2 cellular contexts compared by ENCODE assay signal in genomic region chr5:181194489-181195248, GRCh38.
A peak's percentile ranks its signal among the peaks of the same experiment; 100 is the strongest.
TF ChIP-seq lines count a peak whose summit lies in the region.

No MANE protein-coding gene starts in this region.

TF ChIP-seq in GM23338, 12 proteins besides CTCF, POLR2A, EP300 and RAD21:
- TF ChIP-seq CREB1 (CRISPR knock-in tag; IDR thresholded peaks at IDR 0.05; ENCODE audit: low read depth) (no peak), ZNF114 (CRISPR knock-in tag; IDR thresholded peaks at IDR 0.05) (no peak), POLR2AphosphoS5 (IDR thresholded peaks at IDR 0.05; ENCODE audit: low read depth) (no peak), EZH2 (IDR thresholded peaks at IDR 0.05; ENCODE audit: low read depth, unreplicated experiment) (no peak), EZH2phosphoT487 (IDR thresholded peaks at IDR 0.05; ENCODE audit: unreplicated experiment) (no peak), STAT1 (IDR thresholded peaks at IDR 0.05; ENCODE audit: unreplicated experiment) (no peak), ZNF462 (CRISPR knock-in tag; IDR thresholded peaks at IDR 0.05) (no peak), JUNB (IDR thresholded peaks at IDR 0.05; ENCODE audit: unreplicated experiment) (no peak), NANOG (IDR thresholded peaks at IDR 0.05; ENCODE audit: borderline replicate concordance) (no peak), ZNF331 (CRISPR knock-in tag; IDR thresholded peaks at IDR 0.05; ENCODE audit: low read depth) (no peak)
- TF ChIP-seq, protein P1, sequence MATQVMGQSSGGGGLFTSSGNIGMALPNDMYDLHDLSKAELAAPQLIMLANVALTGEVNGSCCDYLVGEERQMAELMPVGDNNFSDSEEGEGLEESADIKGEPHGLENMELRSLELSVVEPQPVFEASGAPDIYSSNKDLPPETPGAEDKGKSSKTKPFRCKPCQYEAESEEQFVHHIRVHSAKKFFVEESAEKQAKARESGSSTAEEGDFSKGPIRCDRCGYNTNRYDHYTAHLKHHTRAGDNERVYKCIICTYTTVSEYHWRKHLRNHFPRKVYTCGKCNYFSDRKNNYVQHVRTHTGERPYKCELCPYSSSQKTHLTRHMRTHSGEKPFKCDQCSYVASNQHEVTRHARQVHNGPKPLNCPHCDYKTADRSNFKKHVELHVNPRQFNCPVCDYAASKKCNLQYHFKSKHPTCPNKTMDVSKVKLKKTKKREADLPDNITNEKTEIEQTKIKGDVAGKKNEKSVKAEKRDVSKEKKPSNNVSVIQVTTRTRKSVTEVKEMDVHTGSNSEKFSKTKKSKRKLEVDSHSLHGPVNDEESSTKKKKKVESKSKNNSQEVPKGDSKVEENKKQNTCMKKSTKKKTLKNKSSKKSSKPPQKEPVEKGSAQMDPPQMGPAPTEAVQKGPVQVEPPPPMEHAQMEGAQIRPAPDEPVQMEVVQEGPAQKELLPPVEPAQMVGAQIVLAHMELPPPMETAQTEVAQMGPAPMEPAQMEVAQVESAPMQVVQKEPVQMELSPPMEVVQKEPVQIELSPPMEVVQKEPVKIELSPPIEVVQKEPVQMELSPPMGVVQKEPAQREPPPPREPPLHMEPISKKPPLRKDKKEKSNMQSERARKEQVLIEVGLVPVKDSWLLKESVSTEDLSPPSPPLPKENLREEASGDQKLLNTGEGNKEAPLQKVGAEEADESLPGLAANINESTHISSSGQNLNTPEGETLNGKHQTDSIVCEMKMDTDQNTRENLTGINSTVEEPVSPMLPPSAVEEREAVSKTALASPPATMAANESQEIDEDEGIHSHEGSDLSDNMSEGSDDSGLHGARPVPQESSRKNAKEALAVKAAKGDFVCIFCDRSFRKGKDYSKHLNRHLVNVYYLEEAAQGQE (IDR thresholded peaks at IDR 0.05; ENCODE audit: unreplicated experiment) = no peak
- TF ChIP-seq, protein P2, sequence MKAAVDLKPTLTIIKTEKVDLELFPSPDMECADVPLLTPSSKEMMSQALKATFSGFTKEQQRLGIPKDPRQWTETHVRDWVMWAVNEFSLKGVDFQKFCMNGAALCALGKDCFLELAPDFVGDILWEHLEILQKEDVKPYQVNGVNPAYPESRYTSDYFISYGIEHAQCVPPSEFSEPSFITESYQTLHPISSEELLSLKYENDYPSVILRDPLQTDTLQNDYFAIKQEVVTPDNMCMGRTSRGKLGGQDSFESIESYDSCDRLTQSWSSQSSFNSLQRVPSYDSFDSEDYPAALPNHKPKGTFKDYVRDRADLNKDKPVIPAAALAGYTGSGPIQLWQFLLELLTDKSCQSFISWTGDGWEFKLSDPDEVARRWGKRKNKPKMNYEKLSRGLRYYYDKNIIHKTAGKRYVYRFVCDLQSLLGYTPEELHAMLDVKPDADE (IDR thresholded peaks at IDR 0.05) = no peak

TF ChIP-seq in Ishikawa, 13 proteins besides CTCF, POLR2A, EP300 and RAD21:
- TF ChIP-seq NFIC (IDR thresholded peaks at IDR 0.05) (peak; percentile 73), TAF1 (IDR thresholded peaks at IDR 0.05; ENCODE audit: low read depth) (no peak), YY1 (IDR thresholded peaks at IDR 0.05; ENCODE audit: low read depth) (peak; percentile 58; the same call in 1 of the 2 replicates), TCF12 (IDR thresholded peaks at IDR 0.05; ENCODE audit: low read depth) (no peak)
- TF ChIP-seq, protein P3, sequence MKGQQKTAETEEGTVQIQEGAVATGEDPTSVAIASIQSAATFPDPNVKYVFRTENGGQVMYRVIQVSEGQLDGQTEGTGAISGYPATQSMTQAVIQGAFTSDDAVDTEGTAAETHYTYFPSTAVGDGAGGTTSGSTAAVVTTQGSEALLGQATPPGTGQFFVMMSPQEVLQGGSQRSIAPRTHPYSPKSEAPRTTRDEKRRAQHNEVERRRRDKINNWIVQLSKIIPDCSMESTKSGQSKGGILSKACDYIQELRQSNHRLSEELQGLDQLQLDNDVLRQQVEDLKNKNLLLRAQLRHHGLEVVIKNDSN (IDR thresholded peaks at IDR 0.05) = no peak
